Comparison of ENCODE assay signal across 8 cellular contexts in the genomic region with DNA sequence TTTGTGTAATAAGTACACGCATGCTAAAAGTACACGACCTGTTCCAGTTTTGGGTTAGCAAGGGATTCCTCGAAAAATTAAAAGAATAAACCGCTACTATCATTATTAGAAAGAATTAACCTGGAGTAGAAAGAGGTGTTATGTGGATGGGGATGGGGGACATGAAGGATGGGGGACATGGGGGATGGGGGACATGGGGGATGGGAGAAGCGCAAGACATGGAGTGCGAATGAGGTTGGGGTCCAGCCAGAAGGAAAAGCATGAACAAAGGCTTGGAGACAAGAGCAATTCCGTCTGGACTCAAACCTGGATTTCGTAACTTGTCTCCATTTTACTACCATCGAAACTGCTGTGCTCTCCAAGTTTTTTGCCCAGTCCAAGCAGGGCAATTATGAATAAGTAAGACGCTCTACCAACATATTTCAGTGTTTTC. TPM values are rescaled to one million over a fixed set of nuclear protein-coding genes. Genes with fewer than 3 reads are reported as not detected.
DNase-seq lines count a peak whose midpoint lies in the region; ATAC-seq, FAIRE-seq and TF ChIP-seq lines count a peak whose summit lies in the region.

No MANE protein-coding gene starts in this region.

- peaks cover 6% of the 10 kb centered on the region for H3K36me3 Mint-ChIP-seq in memory B cell

- H3K27ac ChIP-seq in DND-41 (ENCODE audit: low read length), result peak overlapping the region; percentile 72
- H3K27ac ChIP-seq in vagina, result peak overlapping the region; percentile 83

- H3K4me3 Mint-ChIP-seq in memory B cell, result peak overlapping the region; percentile 95

- FAIRE-seq in bronchial epithelial cell (lab: Jason Lieb, UNC), result no peak

- no peaks in the 10 kb centered on the region for H3K27me3 Mint-ChIP-seq in memory B cell

- peaks cover 2% of the 10 kb centered on the region for H3K9me3 Mint-ChIP-seq in memory B cell

- peaks cover 48% of the 10 kb centered on the region for H3K79me2 ChIP-seq in DND-41 (ENCODE audit: insufficient read depth, low read length)

- peaks cover 28% of the 10 kb centered on the region for H3K4me1 ChIP-seq in DND-41 (ENCODE audit: insufficient read depth, low read length)
- H3K4me1 ChIP-seq in vagina, result peaks cover 23% of the 10 kb centered on the region

- H3K36me3 ChIP-seq in DND-41 (ENCODE audit: insufficient read depth, low read length), result peaks cover 20% of the 10 kb centered on the region
- H3K36me3 ChIP-seq in bronchial epithelial cell (ENCODE audit: control insufficient read depth, insufficient read depth, low read length), result no peaks in the 10 kb centered on the region
- no peaks in the 10 kb centered on the region for H3K36me3 ChIP-seq in vagina

- peak overlapping the region; percentile 97 for H2AFZ ChIP-seq in DND-41 (ENCODE audit: low read depth, low read length)

- peak overlapping the region; percentile 35 to 73 for H3K4me3 ChIP-seq in DND-41 (ENCODE audit: low read depth in 1 of 2, low read length in 2 of 2)
- peak overlapping the region; percentile 85 for H3K4me3 ChIP-seq in Jurkat, Clone E6-1 (ENCODE audit: low read length)
- H3K4me3 ChIP-seq in bronchial epithelial cell (ENCODE audit: low read depth, low read length), result peak overlapping the region; percentile 96
- peak overlapping the region; percentile 80 to 93 for H3K4me3 ChIP-seq in vagina

- peak overlapping the region; percentile 95 for H3K27ac Mint-ChIP-seq in memory B cell

- ATAC-seq in DND-41 (ENCODE audit: insufficient read depth, low read depth) (no peak), memory B cell (ENCODE audit: low read depth) (no peak), GM21447 (IDR thresholded peaks at IDR 0.05; ENCODE audit: unreplicated experiment) (no peak)

- DNase-seq in DND-41, result no peak
- no peak for DNase-seq in Jurkat, Clone E6-1 (ENCODE audit: low read depth, low spot score)
- DNase-seq in bronchial epithelial cell (ENCODE audit: low read depth), result no peak
- DNase-seq in memory B cell (ENCODE audit: low spot score in 2 of 2), result no peak
- DNase-seq in vagina (ENCODE audit: extremely low spot score in 2 of 2), result no peak
- no peak for DNase-seq in NOMO-1 (lab: John Stamatoyannopoulos, UW; ENCODE audit: unreplicated experiment in 2 of 2)
- DNase-seq in NCI-H1417 treated with DMSO at 0.1 percent for 48 hours (lab: John Stamatoyannopoulos, UW), result no peak

- no peak for TF ChIP-seq POLR2A in vagina (IDR thresholded peaks at IDR 0.05)

- H3K9me3 ChIP-seq in DND-41 (ENCODE audit: insufficient read depth, low read length, severe bottlenecking), result peaks cover 12% of the 10 kb centered on the region
- H3K9me3 ChIP-seq in vagina, result no peaks in the 10 kb centered on the region

- H3K9ac ChIP-seq in DND-41 (ENCODE audit: low read depth, low read length), result peak overlapping the region; percentile 96

- H4K20me1 ChIP-seq in DND-41 (ENCODE audit: insufficient read depth, low read length), result peaks cover 20% of the 10 kb centered on the region; the same call in 1 of the 2 replicates

- H3K4me2 ChIP-seq in DND-41 (ENCODE audit: insufficient read depth, low read length), result peak overlapping the region; percentile 87

- H3K27me3 ChIP-seq in DND-41 (ENCODE audit: insufficient read depth, low read length, poor library complexity) (no peaks in the 10 kb centered on the region), bronchial epithelial cell (ENCODE audit: control insufficient read depth, insufficient read depth, low read length) (no peaks in the 10 kb centered on the region), vagina (no peaks in the 10 kb centered on the region)

- TF ChIP-seq CTCF in DND-41 (IDR thresholded peaks at IDR 0.05; ENCODE audit: borderline replicate concordance, extremely low read depth, low read length, poor library complexity, severe bottlenecking) (no peak), bronchial epithelial cell (IDR thresholded peaks at IDR 0.05; ENCODE audit: insufficient read depth, low read length, severe bottlenecking) (no peak), vagina (IDR thresholded peaks at IDR 0.05) (no peak)

- intact Hi-C loops in vagina (cut with DNase I), result no loop called here

- peaks cover 24% of the 10 kb centered on the region for H3K4me1 Mint-ChIP-seq in memory B cell

RNA-seq across cellular contexts. Expression of a gene that starts 0.6 kb away (rescaled TPM):
- 157 TPM for polyA plus RNA-seq in Jurkat, Clone E6-1 (2012; ENCODE audit: insufficient read depth, insufficient read length)
- total RNA-seq in bronchial epithelial cell (69.8 and 71.1 TPM in 2 replicates), vagina (52.3 TPM)

RNA-seq across cellular contexts. Expression of a gene that starts 3.0 kb away (rescaled TPM):
- not detected for polyA plus RNA-seq in Jurkat, Clone E6-1 (2012; ENCODE audit: insufficient read depth, insufficient read length)
- not detected in 2 replicates for total RNA-seq in bronchial epithelial cell
- total RNA-seq in vagina, result not detected

RNA-seq across cellular contexts. Expression of a gene that starts 46.0 kb away (rescaled TPM):
- not detected for polyA plus RNA-seq in Jurkat, Clone E6-1 (2012; ENCODE audit: insufficient read depth, insufficient read length)
- total RNA-seq in bronchial epithelial cell (not detected in 2 replicates), vagina (not detected)
